ENCODE assay signal across 26 cellular contexts in the genomic region with DNA sequence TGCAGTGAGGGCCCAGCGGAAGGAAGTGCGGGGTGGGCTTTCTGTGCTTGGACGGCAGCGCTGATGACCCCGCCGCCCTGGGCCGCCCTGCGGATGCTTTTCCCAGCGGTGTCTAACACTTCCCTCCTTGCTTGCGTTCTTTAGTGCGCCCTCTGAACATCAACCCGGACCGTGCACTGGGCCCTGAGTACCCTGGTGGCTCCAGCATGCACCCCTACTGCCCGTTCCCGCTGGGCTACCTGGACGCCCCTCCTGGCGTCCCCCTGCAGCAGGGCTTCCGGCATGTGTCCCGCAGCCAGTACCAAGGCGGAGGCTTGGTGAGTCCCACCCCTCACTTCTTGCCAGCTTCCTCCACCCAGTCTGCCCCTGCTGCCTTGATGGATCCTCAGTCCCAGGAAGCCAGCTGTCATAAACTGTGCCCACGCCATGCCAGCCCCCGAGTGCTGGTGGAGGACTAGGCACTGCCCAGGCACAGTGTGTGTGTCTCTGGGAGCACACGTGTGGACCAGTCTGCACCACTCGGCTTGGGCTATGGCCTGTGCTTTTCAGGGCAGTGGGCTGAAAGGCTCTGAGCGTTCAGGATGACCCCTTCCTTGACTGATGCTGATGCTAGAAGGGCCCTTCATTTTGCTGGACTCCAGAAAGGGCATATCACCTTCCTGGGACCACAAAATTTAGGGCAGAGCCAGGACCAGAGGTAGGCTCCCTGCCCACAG. TPM values are rescaled to one million over a fixed set of nuclear protein-coding genes. Genes with fewer than 3 reads are reported as not detected.
A peak's percentile ranks its signal among the peaks of the same experiment; 100 is the strongest.
DNase-seq lines count a peak whose midpoint lies in the region; ATAC-seq and TF ChIP-seq lines count a peak whose summit lies in the region.
"Had no signal": no experiment of that assay in that cellular context is flagged by ENCODE, and none has a peak within 500 bp of the region (broad histone marks: within the 10 kb centered on the region; RNA-seq: fewer than 3 reads in every experiment).

No MANE protein-coding gene starts in this region.

- WGBS in mesendoderm (ENCODE audit: extremely low coverage, insufficient coverage, low lambda C conversion rate), result no CpG with 5 or more reads among the region's 25 CpGs
- 80% methylated on average over 4 of the region's 25 CpGs for WGBS in SK-N-SH (ENCODE audit: low lambda C conversion rate)

- H3K4me1 ChIP-seq in mesendoderm (ENCODE audit: control insufficient read depth, low read depth, low read length) (no peaks in the 10 kb centered on the region), SK-N-SH (ENCODE audit: control insufficient read depth in 1 of 2, insufficient read depth in 2 of 2, low read depth in 1 of 2, low read length in 1 of 2) (peaks cover 0 to 18% of the 10 kb centered on the region in 2 experiments; a peak in 1 of 4 replicates)
- H3K4me1 ChIP-seq: Caco-2, HAP-1 had no signal

- H4K20me1 ChIP-seq in SK-N-SH (ENCODE audit: insufficient read depth), result no peaks in the 10 kb centered on the region

- H3K27ac ChIP-seq in WERI-Rb-1 (peak overlapping the region; percentile 96), mesendoderm (ENCODE audit: low read depth, low read length) (no peak overlapping the region), SK-N-SH (ENCODE audit: low read depth in 2 of 2, low read length in 1 of 2) (no peak overlapping the region)
- H3K27ac ChIP-seq: GM23248 had no signal

- POLR2A ChIA-PET in SK-N-SH (lab: Yijun Ruan, JAX), result no interaction called here

- H2BK5ac ChIP-seq in mesendoderm (ENCODE audit: low read length), result peak overlapping the region; percentile 56

- H3K23ac ChIP-seq in mesendoderm (ENCODE audit: low read length), result peak overlapping the region; percentile 51

- H3K56ac ChIP-seq in mesendoderm (ENCODE audit: low read length), result peak overlapping the region; percentile 54

- ATAC-seq in stimulated activated effector memory CD8-positive, alpha-beta T cell treated with anti-CD3 and anti-CD28 coated beads, Interleukin-12 subunit alpha, Interleukin-12 subunit beta, amount 100 ng/mL, for 72 hours, result no peak
- ATAC-seq: GM12878, PC-3 had no signal

- TF ChIP-seq CTCF in WERI-Rb-1 (IDR thresholded peaks at IDR 0.05; ENCODE audit: low read depth, low read length) (no peak), SK-N-SH (IDR thresholded peaks at IDR 0.05) (no peak), endothelial cell (IDR thresholded peaks at IDR 0.05; ENCODE audit: unreplicated experiment) (no peak)

- CTCF ChIA-PET in SK-N-SH (lab: Yijun Ruan, JAX), result interaction anchor here (0.7 to 1.9 kb wide), 10 partner anchors 10 to 293 kb away, joined by 3 to 10 read pairs (median 4); no protein-coding TSS in a partner anchor

- no peak overlapping the region for H3K4ac ChIP-seq in mesendoderm (ENCODE audit: low read depth, low read length)

- H3K4me2 ChIP-seq in mesendoderm (ENCODE audit: low read length) (no peak overlapping the region), SK-N-SH (no peak overlapping the region)

- peak overlapping the region; percentile 83 for H2AK5ac ChIP-seq in mesendoderm (ENCODE audit: low read length)

- H3K4me3 Mint-ChIP-seq in stimulated activated effector memory CD8-positive, alpha-beta T cell treated with anti-CD3 and anti-CD28 coated beads, Interleukin-12 subunit alpha, Interleukin-12 subunit beta, amount 100 ng/mL, for 72 hours, result no peak overlapping the region
- no peak overlapping the region for H3K4me3 Mint-ChIP-seq in endothelial cell (ENCODE audit: unreplicated experiment)
- H3K4me3 Mint-ChIP-seq: CD4-positive, alpha-beta memory T cell; HFFc6 had no signal

- H3K9me3 Mint-ChIP-seq in stimulated activated effector memory CD8-positive, alpha-beta T cell treated with anti-CD3 and anti-CD28 coated beads, Interleukin-12 subunit alpha, Interleukin-12 subunit beta, amount 100 ng/mL, for 72 hours, result no peaks in the 10 kb centered on the region
- no peaks in the 10 kb centered on the region for H3K9me3 Mint-ChIP-seq in endothelial cell (ENCODE audit: unreplicated experiment)
- H3K9me3 Mint-ChIP-seq: CD4-positive, alpha-beta memory T cell; HFFc6 had no signal

- H4K5ac ChIP-seq in mesendoderm (ENCODE audit: low read length), result no peak overlapping the region

- H2BK15ac ChIP-seq in mesendoderm (replicated peaks; ENCODE audit: low read depth), result no peak overlapping the region

- H3K9me2 ChIP-seq in SK-N-SH, result no peaks in the 10 kb centered on the region

- H3K27me3 ChIP-seq in WERI-Rb-1 (ENCODE audit: insufficient read depth, low read depth, severe bottlenecking) (no peaks in the 10 kb centered on the region), mesendoderm (ENCODE audit: insufficient read depth, low read length, poor library complexity) (no peaks in the 10 kb centered on the region), SK-N-SH (ENCODE audit: insufficient read depth) (no peaks in the 10 kb centered on the region; the same call in 1 of the 2 replicates)
- H3K27me3 ChIP-seq: MG63 had no signal

- H3K4me3 ChIP-seq in WERI-Rb-1 (ENCODE audit: low read depth, low read length) (no peak overlapping the region), mesendoderm (ENCODE audit: low read length) (no peak overlapping the region), SK-N-SH (ENCODE audit: low read depth in 2 of 2, low read length in 1 of 2) (no peak overlapping the region)
- H3K4me3 ChIP-seq: GM12878, GM23248, HAP-1, MG63 had no signal

- no peaks in the 10 kb centered on the region for H3F3A ChIP-seq in SK-N-SH (replicated peaks; ENCODE audit: insufficient read depth)

- no peak overlapping the region for H2BK120ac ChIP-seq in mesendoderm (ENCODE audit: low read depth, low read length)

- H3K27ac Mint-ChIP-seq in stimulated activated effector memory CD8-positive, alpha-beta T cell treated with anti-CD3 and anti-CD28 coated beads, Interleukin-12 subunit alpha, Interleukin-12 subunit beta, amount 100 ng/mL, for 72 hours, result peak overlapping the region; percentile 54
- H3K27ac Mint-ChIP-seq in endothelial cell (ENCODE audit: unreplicated experiment), result no peak overlapping the region
- H3K27ac Mint-ChIP-seq: CD4-positive, alpha-beta memory T cell; HFFc6 had no signal

- no peak overlapping the region for H3K18ac ChIP-seq in mesendoderm (ENCODE audit: low read length)

- no peak for TF ChIP-seq EP300 in SK-N-SH (IDR thresholded peaks at IDR 0.05; ENCODE audit: borderline replicate concordance in 1 of 2, low read depth in 1 of 2, low read length in 1 of 2)

- H3K79me1 ChIP-seq in mesendoderm (ENCODE audit: low read length), result no peaks in the 10 kb centered on the region

- H3K79me2 ChIP-seq in mesendoderm (ENCODE audit: control insufficient read depth, insufficient read depth, low read length) (no peaks in the 10 kb centered on the region), SK-N-SH (ENCODE audit: insufficient read depth) (no peaks in the 10 kb centered on the region)

- H3K36me3 ChIP-seq in WERI-Rb-1, result no peaks in the 10 kb centered on the region
- no peaks in the 10 kb centered on the region for H3K36me3 ChIP-seq in mesendoderm (ENCODE audit: control insufficient read depth, insufficient read depth, low read length)
- H3K36me3 ChIP-seq in SK-N-SH (replicated peaks in 1 of 2; ENCODE audit: control insufficient read depth in 1 of 2, insufficient read depth in 2 of 2, low read length in 1 of 2), result no peaks in the 10 kb centered on the region
- H3K36me3 ChIP-seq: HAP-1, MG63 had no signal

- no peak for DNase-seq in WERI-Rb-1
- DNase-seq in ecto neural progenitor cell (ENCODE audit: low spot score), result peak; percentile 48
- DNase-seq in mesendoderm, result no peak
- DNase-seq in stimulated activated effector memory CD8-positive, alpha-beta T cell treated with anti-CD3 and anti-CD28 coated beads, Interleukin-12 subunit alpha, Interleukin-12 subunit beta, amount 100 ng/mL, for 72 hours (ENCODE audit: low spot score in 2 of 2), result no peak
- DNase-seq in activated CD4-positive, alpha-beta T cell treated with anti-CD3 and anti-CD28 coated beads for 1 hour, result no peak
- no peak for DNase-seq in activated CD4-positive, CD25-positive, alpha-beta regulatory T cell (lab: John Stamatoyannopoulos, UW)
- no peak for DNase-seq in SK-N-SH
- no peak for DNase-seq in endothelial cell (ENCODE audit: low spot score)
- DNase-seq: C1 segment of cervical spinal cord; Caco-2; CD4-positive, alpha-beta memory T cell; GM23248; HFFc6; IMR-90; KG1; MG63; NCI-H1105 treated with DMSO at 0.1 percent for 48 hours; NCI-H146; NCI-H1930; NCI-H2107; NCI-H524 treated with DMSO at 0.1 percent for 48 hours; NK-92 treated with Interleukin-12 subunit alpha and Interleukin-12 subunit beta, amount 100 ng/mL, for 24 hours; PC-3 had no signal

- no peak overlapping the region for H3K9ac ChIP-seq in mesendoderm (ENCODE audit: low read length)
- no peak overlapping the region for H3K9ac ChIP-seq in SK-N-SH
- H3K9ac ChIP-seq: GM23248 had no signal

- no peaks in the 10 kb centered on the region for H3K36me3 Mint-ChIP-seq in stimulated activated effector memory CD8-positive, alpha-beta T cell treated with anti-CD3 and anti-CD28 coated beads, Interleukin-12 subunit alpha, Interleukin-12 subunit beta, amount 100 ng/mL, for 72 hours
- no peaks in the 10 kb centered on the region for H3K36me3 Mint-ChIP-seq in endothelial cell (ENCODE audit: low read depth, unreplicated experiment)
- H3K36me3 Mint-ChIP-seq: CD4-positive, alpha-beta memory T cell had no signal

- no peak overlapping the region for H4K8ac ChIP-seq in mesendoderm (ENCODE audit: low read depth, low read length)

- no peaks in the 10 kb centered on the region for H3K4me1 Mint-ChIP-seq in stimulated activated effector memory CD8-positive, alpha-beta T cell treated with anti-CD3 and anti-CD28 coated beads, Interleukin-12 subunit alpha, Interleukin-12 subunit beta, amount 100 ng/mL, for 72 hours
- peaks cover 9% of the 10 kb centered on the region for H3K4me1 Mint-ChIP-seq in endothelial cell (ENCODE audit: unreplicated experiment)

- no peak for TF ChIP-seq RAD21 in SK-N-SH (IDR thresholded peaks at IDR 0.05; ENCODE audit: low read length)

- peaks cover 7% of the 10 kb centered on the region for H3K27me3 Mint-ChIP-seq in endothelial cell (ENCODE audit: unreplicated experiment)

- H3K9me3 ChIP-seq in WERI-Rb-1 (ENCODE audit: severe bottlenecking) (no peaks in the 10 kb centered on the region), SK-N-SH (no peaks in the 10 kb centered on the region)
- H3K9me3 ChIP-seq: Caco-2, HAP-1, MG63 had no signal

- no peak overlapping the region for H2AFZ ChIP-seq in SK-N-SH (ENCODE audit: low read depth)
- H2AFZ ChIP-seq: GM23248 had no signal

TF ChIP-seq in SK-N-SH, 30 proteins besides CTCF, POLR2A, EP300 and RAD21 (continues in another document):
- no peak for TF ChIP-seq YY1 (IDR thresholded peaks at IDR 0.05; ENCODE audit: low read depth)
- no peak for TF ChIP-seq TAF1 (IDR thresholded peaks at IDR 0.05; ENCODE audit: borderline replicate concordance, low read depth, low read length)
- no peak for TF ChIP-seq RFX5 (IDR thresholded peaks at IDR 0.05; ENCODE audit: low read length)
- no peak for TF ChIP-seq FOXJ3 (CRISPR knock-in tag; IDR thresholded peaks at IDR 0.05)

RNA-seq across cellular contexts. Expression of gene DMRTB1, which starts 2.3 kb away (rescaled TPM):
- polyA plus RNA-seq in mesendoderm (2013, experiment 1 of 2), result 0.60 TPM
- 0.53 TPM for polyA plus RNA-seq in mesendoderm (2013, experiment 2 of 2)
- polyA plus RNA-seq in SK-N-SH (2012; rRNA removed), result not detected in 2 replicates
- not detected in 2 replicates for polyA plus RNA-seq in SK-N-SH (2012; cell fraction: cytosol; rRNA removed)
- not detected in 2 replicates for polyA plus RNA-seq in SK-N-SH (2012; cell fraction: nucleus; rRNA removed)
- not detected for total RNA-seq in endothelial cell (ENCODE audit: unreplicated experiment)
- total RNA-seq: A673; Caco-2; CD4-positive, alpha-beta memory T cell; GM12878; GM23248; HFFc6; IMR-90; PC-3 had no signal
- polyA plus RNA-seq: CD4-positive, alpha-beta memory T cell; GM12878; GM23248; IMR-90 had no signal
